Comparison of ENCODE assay signal across 8 cellular contexts in the genomic region with DNA sequence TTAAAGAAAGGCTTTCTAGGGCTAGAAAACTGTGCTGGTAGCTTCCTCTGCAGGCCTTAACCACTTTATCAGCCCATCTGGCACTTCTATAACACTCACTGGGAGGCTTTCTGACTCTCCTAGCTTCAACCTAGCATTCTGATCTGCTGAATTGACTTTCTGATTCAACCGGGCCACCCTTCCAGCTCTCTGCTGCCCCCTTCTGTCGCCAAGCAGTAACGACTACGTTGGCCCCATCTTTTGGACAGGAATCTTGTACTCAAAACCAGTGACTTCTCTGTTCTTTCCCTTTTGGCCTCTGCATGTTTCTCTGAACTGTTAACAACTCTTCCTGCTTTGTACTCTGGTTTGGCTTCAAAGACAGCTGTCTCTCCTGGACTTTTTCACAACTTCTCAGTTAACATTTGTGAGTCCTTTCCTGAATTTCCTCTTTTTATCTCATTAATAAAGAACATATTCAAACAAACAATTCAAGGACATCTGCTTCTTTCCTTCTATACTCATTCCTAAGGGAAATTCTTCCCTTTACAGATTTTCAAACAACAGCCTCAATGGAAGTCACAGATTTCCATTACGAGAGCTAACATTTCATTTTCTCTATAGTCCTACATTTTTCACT. TPM values are rescaled to one million over a fixed set of nuclear protein-coding genes. Genes with fewer than 3 reads are reported as not detected.
A peak's percentile ranks its signal among the peaks of the same experiment; 100 is the strongest.
DNase-seq lines count a peak whose midpoint lies in the region; ATAC-seq and TF ChIP-seq lines count a peak whose summit lies in the region.

No MANE protein-coding gene starts in this region.

- no peaks in the 10 kb centered on the region for H3K9me3 Mint-ChIP-seq in activated T-helper 17 cell treated with anti-CD3 and anti-CD28 coated beads, Interleukin-2, amount 50 U/mL, for 72 hours

- TF ChIP-seq RAD21 in Ishikawa (IDR thresholded peaks at IDR 0.05; ENCODE audit: low read depth), result peak; percentile 85

- intact Hi-C loops in transverse colon (cut with DNase I; ENCODE audit: low total_unique reads), result no loop called here

- no peaks in the 10 kb centered on the region for H3K4me1 Mint-ChIP-seq in activated T-helper 17 cell treated with anti-CD3 and anti-CD28 coated beads, Interleukin-2, amount 50 U/mL, for 72 hours

- TF ChIP-seq CTCF in DOHH2 (IDR thresholded peaks at IDR 0.05; ENCODE audit: low read depth, low read length, poor library complexity, severe bottlenecking), result peak; percentile 84
- peak; percentile 90 for TF ChIP-seq CTCF in foreskin fibroblast (IDR thresholded peaks at IDR 0.05; ENCODE audit: low read depth, low read length)
- peak; percentile 97 for TF ChIP-seq CTCF in osteoblast (IDR thresholded peaks at IDR 0.05; ENCODE audit: extremely low read depth, low read depth, low read length)
- peak; percentile 81 to 92 (median 87) for TF ChIP-seq CTCF in transverse colon (IDR thresholded peaks at IDR 0.05)

- peaks cover 16% of the 10 kb centered on the region for H3K27me3 Mint-ChIP-seq in activated T-helper 17 cell treated with anti-CD3 and anti-CD28 coated beads, Interleukin-2, amount 50 U/mL, for 72 hours

- H3K27me3 ChIP-seq in DOHH2 (ENCODE audit: control insufficient read depth, low read length), result peaks cover 23% of the 10 kb centered on the region
- peaks cover 37% of the 10 kb centered on the region for H3K27me3 ChIP-seq in osteoblast (ENCODE audit: insufficient read depth, low read length)
- H3K27me3 ChIP-seq in transverse colon, result no peaks in the 10 kb centered on the region

- H3K4me3 Mint-ChIP-seq in activated T-helper 17 cell treated with anti-CD3 and anti-CD28 coated beads, Interleukin-2, amount 50 U/mL, for 72 hours, result no peak overlapping the region

- H2AFZ ChIP-seq in osteoblast (ENCODE audit: low read length), result no peak overlapping the region

- H4K20me1 ChIP-seq in DOHH2 (ENCODE audit: control insufficient read depth, insufficient read depth, low read depth, low read length), result no peaks in the 10 kb centered on the region
- H4K20me1 ChIP-seq in osteoblast (ENCODE audit: insufficient read depth, low read length), result no peaks in the 10 kb centered on the region

- H3K36me3 ChIP-seq in DOHH2 (ENCODE audit: control insufficient read depth, low read length), result no peaks in the 10 kb centered on the region
- H3K36me3 ChIP-seq in osteoblast (ENCODE audit: insufficient read depth, low read length), result no peaks in the 10 kb centered on the region
- H3K36me3 ChIP-seq in transverse colon, result no peaks in the 10 kb centered on the region

- H3K4me1 ChIP-seq in DOHH2 (ENCODE audit: control insufficient read depth, low read length) (no peaks in the 10 kb centered on the region), osteoblast (ENCODE audit: insufficient read depth, low read length) (no peaks in the 10 kb centered on the region), transverse colon (peaks cover 0 to 12% (median 2%) of the 10 kb centered on the region in 4 donors)

- no peaks in the 10 kb centered on the region for H3K9me3 ChIP-seq in DOHH2 (ENCODE audit: control insufficient read depth, insufficient read depth, low read length)
- H3K9me3 ChIP-seq in osteoblast (ENCODE audit: low read depth, low read length), result no peaks in the 10 kb centered on the region
- no peaks in the 10 kb centered on the region for H3K9me3 ChIP-seq in transverse colon

- H3K79me2 ChIP-seq in DOHH2 (ENCODE audit: control insufficient read depth, low read length) (no peaks in the 10 kb centered on the region), osteoblast (ENCODE audit: insufficient read depth, low read length) (no peaks in the 10 kb centered on the region)

- WGBS in transverse colon (ENCODE audit: low coverage in 1 of 2), 2 donors, result 14 to 18% methylated on average over 5 of the region's 5 CpGs

- H3K27ac ChIP-seq in DOHH2 (ENCODE audit: low read depth, low read length) (no peak overlapping the region), osteoblast (ENCODE audit: low read depth, low read length) (no peak overlapping the region), transverse colon (no peak overlapping the region)

- no peak overlapping the region for H3K4me2 ChIP-seq in DOHH2 (ENCODE audit: low read length)
- H3K4me2 ChIP-seq in osteoblast (ENCODE audit: insufficient read depth, low read length), result no peak overlapping the region

- no peaks in the 10 kb centered on the region for H3F3A ChIP-seq in DOHH2 (ENCODE audit: control insufficient read depth, insufficient read depth)

- in situ Hi-C loops in transverse colon (cut with MboI; ENCODE audit: low pct_ligation_motif_present in 1 of 4, low pct_unique_long_range_greater_than_20kb in 1 of 4, low sequenced_read_pairs in 3 of 4), result loop anchor here in 2 of 4 donors (5.0 to 10.0 kb wide), 2 partner anchors 62 to 155 kb away; no protein-coding TSS in a partner anchor

- DNase-seq in RPMI7951 (ENCODE audit: low read depth), result peak; percentile 52
- peak; percentile 55 to 85 for DNase-seq in foreskin fibroblast
- DNase-seq in osteoblast (ENCODE audit: insufficient read length, low spot score, missing footprints), result peak; percentile 58
- DNase-seq in transverse colon, result peak; percentile 75

- peak; percentile 71 for ATAC-seq in GM21528 (IDR thresholded peaks at IDR 0.05; ENCODE audit: low FRiP score, unreplicated experiment)
- ATAC-seq in activated T-helper 17 cell treated with anti-CD3 and anti-CD28 coated beads, Interleukin-2, amount 50 U/mL, for 72 hours (replicated peaks), result peak; percentile 71

- no peaks in the 10 kb centered on the region for H3K36me3 Mint-ChIP-seq in activated T-helper 17 cell treated with anti-CD3 and anti-CD28 coated beads, Interleukin-2, amount 50 U/mL, for 72 hours (ENCODE audit: low read depth)

- H3K27ac Mint-ChIP-seq in activated T-helper 17 cell treated with anti-CD3 and anti-CD28 coated beads, Interleukin-2, amount 50 U/mL, for 72 hours, result no peak overlapping the region

- TF ChIP-seq EP300 in Ishikawa (IDR thresholded peaks at IDR 0.05; ENCODE audit: borderline replicate concordance) (no peak), transverse colon (IDR thresholded peaks at IDR 0.05; ENCODE audit: low read depth) (no peak)

- H3K9me2 ChIP-seq in DOHH2 (replicated peaks; ENCODE audit: control insufficient read depth, low read length), result no peaks in the 10 kb centered on the region

- no peak for TF ChIP-seq POLR2A in transverse colon (IDR thresholded peaks at IDR 0.05)

- H3K4me3 ChIP-seq in DOHH2 (ENCODE audit: low read length) (no peak overlapping the region), foreskin fibroblast (ENCODE audit: low read depth in 1 of 2, low read length in 2 of 2) (no peak overlapping the region), osteoblast (ENCODE audit: insufficient read depth, low read length) (no peak overlapping the region), transverse colon (no peak overlapping the region)

TF ChIP-seq in Ishikawa, 13 proteins besides CTCF, POLR2A, EP300 and RAD21:
- TF ChIP-seq FOXM1 (IDR thresholded peaks at IDR 0.05; ENCODE audit: borderline replicate concordance, low read depth), result no peak
- TF ChIP-seq ZBTB7A (IDR thresholded peaks at IDR 0.05; ENCODE audit: low read depth), result no peak
- TF ChIP-seq, protein P1, sequence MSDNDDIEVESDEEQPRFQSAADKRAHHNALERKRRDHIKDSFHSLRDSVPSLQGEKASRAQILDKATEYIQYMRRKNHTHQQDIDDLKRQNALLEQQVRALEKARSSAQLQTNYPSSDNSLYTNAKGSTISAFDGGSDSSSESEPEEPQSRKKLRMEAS (IDR thresholded peaks at IDR 0.05), result no peak
- no peak for TF ChIP-seq TAF1 (IDR thresholded peaks at IDR 0.05; ENCODE audit: low read depth)
- TF ChIP-seq, protein P2, sequence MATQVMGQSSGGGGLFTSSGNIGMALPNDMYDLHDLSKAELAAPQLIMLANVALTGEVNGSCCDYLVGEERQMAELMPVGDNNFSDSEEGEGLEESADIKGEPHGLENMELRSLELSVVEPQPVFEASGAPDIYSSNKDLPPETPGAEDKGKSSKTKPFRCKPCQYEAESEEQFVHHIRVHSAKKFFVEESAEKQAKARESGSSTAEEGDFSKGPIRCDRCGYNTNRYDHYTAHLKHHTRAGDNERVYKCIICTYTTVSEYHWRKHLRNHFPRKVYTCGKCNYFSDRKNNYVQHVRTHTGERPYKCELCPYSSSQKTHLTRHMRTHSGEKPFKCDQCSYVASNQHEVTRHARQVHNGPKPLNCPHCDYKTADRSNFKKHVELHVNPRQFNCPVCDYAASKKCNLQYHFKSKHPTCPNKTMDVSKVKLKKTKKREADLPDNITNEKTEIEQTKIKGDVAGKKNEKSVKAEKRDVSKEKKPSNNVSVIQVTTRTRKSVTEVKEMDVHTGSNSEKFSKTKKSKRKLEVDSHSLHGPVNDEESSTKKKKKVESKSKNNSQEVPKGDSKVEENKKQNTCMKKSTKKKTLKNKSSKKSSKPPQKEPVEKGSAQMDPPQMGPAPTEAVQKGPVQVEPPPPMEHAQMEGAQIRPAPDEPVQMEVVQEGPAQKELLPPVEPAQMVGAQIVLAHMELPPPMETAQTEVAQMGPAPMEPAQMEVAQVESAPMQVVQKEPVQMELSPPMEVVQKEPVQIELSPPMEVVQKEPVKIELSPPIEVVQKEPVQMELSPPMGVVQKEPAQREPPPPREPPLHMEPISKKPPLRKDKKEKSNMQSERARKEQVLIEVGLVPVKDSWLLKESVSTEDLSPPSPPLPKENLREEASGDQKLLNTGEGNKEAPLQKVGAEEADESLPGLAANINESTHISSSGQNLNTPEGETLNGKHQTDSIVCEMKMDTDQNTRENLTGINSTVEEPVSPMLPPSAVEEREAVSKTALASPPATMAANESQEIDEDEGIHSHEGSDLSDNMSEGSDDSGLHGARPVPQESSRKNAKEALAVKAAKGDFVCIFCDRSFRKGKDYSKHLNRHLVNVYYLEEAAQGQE (IDR thresholded peaks at IDR 0.05; ENCODE audit: low read depth), result no peak
- no peak for TF ChIP-seq CREB1 (IDR thresholded peaks at IDR 0.05; ENCODE audit: low read depth)

RNA-seq across cellular contexts. Expression of a gene that starts 43.9 kb away (rescaled TPM):
- total RNA-seq in RPMI7951 (2014; rRNA removed; shearing (Covaris generic)), result 6.8 and 10.3 TPM in 2 replicates
- total RNA-seq in activated T-helper 17 cell treated with anti-CD3 and anti-CD28 coated beads, Interleukin-2, amount 50 U/mL, for 72 hours, result 1 to 10 TPM; 8.0 to 8.5 TPM
- total RNA-seq in osteoblast (16.2 and 16.3 TPM in 2 replicates), transverse colon (100 to 1,000 TPM in 1 of 4 donors, 10 to 100 TPM in 3; 38.9 to 115 (median 65.7) TPM)
